ENCODE assay signal across 1 cellular context in the genomic region with DNA sequence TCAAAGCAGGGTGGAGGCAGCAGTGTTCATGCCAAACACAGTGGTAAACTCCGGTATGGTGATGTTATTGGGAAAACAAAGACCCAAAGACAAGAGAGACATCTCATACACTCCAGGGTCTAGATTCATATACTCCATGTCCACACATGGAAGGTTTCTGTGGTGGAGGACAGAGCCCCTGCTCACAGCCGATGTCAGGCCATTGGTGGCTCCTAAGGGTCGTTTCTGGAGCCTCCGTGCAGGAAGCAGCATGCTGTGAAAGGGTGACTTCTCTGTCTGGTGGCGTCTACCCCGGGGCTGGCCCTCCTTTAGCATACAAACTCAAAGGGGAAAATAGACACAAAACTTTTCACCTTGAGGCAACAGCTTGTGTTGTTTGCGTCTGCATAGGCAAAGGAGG.
TF ChIP-seq lines count a peak whose summit lies in the region.

No MANE protein-coding gene starts in this region.

TF ChIP-seq in HCT116, 20 proteins besides CTCF, POLR2A, EP300 and RAD21 (continued from another document):
- TF ChIP-seq CEBPB (IDR thresholded peaks at IDR 0.05; ENCODE audit: low read depth) = no peak
- TF ChIP-seq ELF1 (IDR thresholded peaks at IDR 0.05; ENCODE audit: borderline replicate concordance, low read depth) = no peak
